ENCODE assay signal across 21 cellular contexts in genomic region chr15:101463265-101463664, GRCh38. TPM values are rescaled to one million over a fixed set of nuclear protein-coding genes. Genes with fewer than 3 reads are reported as not detected.
DNase-seq lines count a peak whose midpoint lies in the region; ATAC-seq and TF ChIP-seq lines count a peak whose summit lies in the region.
"Had no signal": no experiment of that assay in that cellular context is flagged by ENCODE, and none has a peak within 500 bp of the region (broad histone marks: within the 10 kb centered on the region; RNA-seq: fewer than 3 reads in every experiment).

No MANE protein-coding gene starts in this region.

- DNase-seq in ELF-1 (ENCODE audit: low read depth, low spot score): peak; percentile 41
- peak; percentile 81 for DNase-seq in colonic mucosa
- DNase-seq in left lobe of liver (ENCODE audit: low spot score): peak; percentile 12
- DNase-seq in stomach: peak; percentile 64
- DNase-seq in effector CD4-positive, alpha-beta T cell: no peak
- DNase-seq in COLO668 (lab: John Stamatoyannopoulos, UW; ENCODE audit: unreplicated experiment): no peak
- DNase-seq in activated CD4-positive, CD25-positive, alpha-beta regulatory T cell treated with anti-CD3 and anti-CD28 coated beads, Interleukin-2, amount 50 U/mL, for 72 hours: no peak
- DNase-seq in amniotic stem cell (lab: John Stamatoyannopoulos, UW): no peak
- DNase-seq: CD8-positive, alpha-beta T cell; DMS79; H9; Karpas-422; NCI-H1092 treated with DMSO at 0.1 percent for 48 hours; NCI-H146; NCI-H2029 treated with DMSO at 0.1 percent for 48 hours; NCI-H2171; NCI-H526; SJCRH30 had no signal

- 22 to 48% (median 34%) methylated on average over 8 of the region's 8 CpGs for WGBS in stomach, 5 donors

- H3K4me1 ChIP-seq in colonic mucosa (no peaks in the 10 kb centered on the region), stomach (peaks cover 0 to 14% (median 12%) of the 10 kb centered on the region in 4 donors)
- H3K4me1 ChIP-seq: SJCRH30 had no signal

- H3K9me3 ChIP-seq in colonic mucosa: no peaks in the 10 kb centered on the region
- peaks cover 0 to 3% (median 0%) of the 10 kb centered on the region in 4 donors for H3K9me3 ChIP-seq in stomach
- H3K9me3 ChIP-seq: SJCRH30 had no signal

- TF ChIP-seq EP300 in stomach (IDR thresholded peaks at IDR 0.05): no peak

- ATAC-seq in left lobe of liver: no peak
- ATAC-seq: CD8-positive, alpha-beta T cell; Panc1 had no signal

- H3K36me3 ChIP-seq in colonic mucosa (no peaks in the 10 kb centered on the region), stomach (no peaks in the 10 kb centered on the region)
- H3K36me3 ChIP-seq: BLaER1, SJCRH30 had no signal

- H3K27ac ChIP-seq in colonic mucosa (peak overlapping the region; percentile 46), stomach (peak overlapping the region in 4 of 5 donors; percentile 7 to 50 (median 19))
- H3K27ac ChIP-seq: BLaER1, HL-60, SJCRH30 had no signal

- TF ChIP-seq POLR2A in stomach (IDR thresholded peaks at IDR 0.05): no peak

- H3K4me3 ChIP-seq in colonic mucosa (no peak overlapping the region), stomach (no peak overlapping the region)
- H3K4me3 ChIP-seq: BLaER1, SJCRH30 had no signal

- no peak overlapping the region for H3K9ac ChIP-seq in colonic mucosa (ENCODE audit: low read depth in 2 of 2, low read length in 2 of 2)
- H3K9ac ChIP-seq: BLaER1 had no signal

- TF ChIP-seq CTCF in colonic mucosa (IDR thresholded peaks at IDR 0.05): no peak
- no peak for TF ChIP-seq CTCF in stomach (IDR thresholded peaks at IDR 0.05)

- intact Hi-C loops in colonic mucosa (cut with DNase I) (no loop called here), stomach (cut with DNase I; ENCODE audit: low total_unique reads) (no loop called here)

- H3K27me3 ChIP-seq in colonic mucosa (no peaks in the 10 kb centered on the region), stomach (no peaks in the 10 kb centered on the region)
- H3K27me3 ChIP-seq: BLaER1 had no signal

RNA-seq across cellular contexts. Expression of gene PCSK6, which starts 26.2 kb away (rescaled TPM):
- total RNA-seq in colonic mucosa: 10 to 100 TPM; 29.9 to 39.5 TPM
- 180 TPM for total RNA-seq in left lobe of liver
- total RNA-seq in stomach: 10 to 100 TPM in 4 of 5 donors, 1 to 10 TPM in 1; 2.9 to 91.5 (median 24.4) TPM
- polyA plus RNA-seq in stomach: 10 to 100 TPM in 1 of 3 donors, 1 to 10 TPM in 2; 2.8 to 14.4 (median 8.2) TPM

Comparison
In these comparisons a context has a peak if more than half of its experiments do, and no peak if none do; other contexts are left out.
1. DNase-seq: peak in ELF-1 (single experiment), colonic mucosa (single experiment), left lobe of liver (single experiment) and stomach (single experiment); none in effector CD4-positive, alpha-beta T cell (single experiment), COLO668 (single experiment), activated CD4-positive, CD25-positive, alpha-beta regulatory T cell treated with anti-CD3 and anti-CD28 coated beads, Interleukin-2, amount 50 U/mL, for 72 hours (single experiment) and amniotic stem cell (single experiment).